1 cellular context compared by ENCODE assay signal in genomic region chr10:34319197-34319846, GRCh38.
TF ChIP-seq lines count a peak whose summit lies in the region.

No MANE protein-coding gene starts in this region.

TF ChIP-seq in HEK293, 187 proteins besides CTCF, POLR2A, EP300 and RAD21 (continued from another document and continues in another):
- TF ChIP-seq, protein P1, sequence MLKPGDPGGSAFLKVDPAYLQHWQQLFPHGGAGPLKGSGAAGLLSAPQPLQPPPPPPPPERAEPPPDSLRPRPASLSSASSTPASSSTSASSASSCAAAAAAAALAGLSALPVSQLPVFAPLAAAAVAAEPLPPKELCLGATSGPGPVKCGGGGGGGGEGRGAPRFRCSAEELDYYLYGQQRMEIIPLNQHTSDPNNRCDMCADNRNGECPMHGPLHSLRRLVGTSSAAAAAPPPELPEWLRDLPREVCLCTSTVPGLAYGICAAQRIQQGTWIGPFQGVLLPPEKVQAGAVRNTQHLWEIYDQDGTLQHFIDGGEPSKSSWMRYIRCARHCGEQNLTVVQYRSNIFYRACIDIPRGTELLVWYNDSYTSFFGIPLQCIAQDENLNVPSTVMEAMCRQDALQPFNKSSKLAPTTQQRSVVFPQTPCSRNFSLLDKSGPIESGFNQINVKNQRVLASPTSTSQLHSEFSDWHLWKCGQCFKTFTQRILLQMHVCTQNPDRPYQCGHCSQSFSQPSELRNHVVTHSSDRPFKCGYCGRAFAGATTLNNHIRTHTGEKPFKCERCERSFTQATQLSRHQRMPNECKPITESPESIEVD (tag by site-specific recombination; IDR thresholded peaks at IDR 0.05) = peak; percentile 79
- TF ChIP-seq ZNF664 (tag by site-specific recombination; IDR thresholded peaks at IDR 0.05) (no peak; the same call in 1 of the 2 replicates), PRDM10 (tag by site-specific recombination; IDR thresholded peaks at IDR 0.05) (0 out of 2 replicates have a peak, but pooled peaks have one; percentile 33), ZNF169 (tag by site-specific recombination; IDR thresholded peaks at IDR 0.05) (no peak), ZFP69B (tag by site-specific recombination; IDR thresholded peaks at IDR 0.05) (no peak), ZNF211 (tag by site-specific recombination; IDR thresholded peaks at IDR 0.05; ENCODE audit: low read depth) (no peak), ZBTB21 (tag by site-specific recombination; IDR thresholded peaks at IDR 0.05) (0 out of 2 replicates have a peak, but pooled peaks have one; percentile 7), ZSCAN30 (tag by site-specific recombination; IDR thresholded peaks at IDR 0.05) (0 out of 2 replicates have a peak, but pooled peaks have one; percentile 12), ZNF114 (tag by site-specific recombination; IDR thresholded peaks at IDR 0.05) (no peak), ZSCAN16 (tag by site-specific recombination; IDR thresholded peaks at IDR 0.05) (no peak), ZNF629 (tag by site-specific recombination; IDR thresholded peaks at IDR 0.05) (peak; percentile 75), ZNF26 (tag by site-specific recombination; IDR thresholded peaks at IDR 0.05) (no peak), ZSCAN4 (tag by site-specific recombination; IDR thresholded peaks at IDR 0.05) (no peak), ZNF837 (tag by site-specific recombination; IDR thresholded peaks at IDR 0.05) (no peak), ZBTB11 (tag by site-specific recombination; conservative IDR thresholded peaks at IDR 0.05; ENCODE audit: low read depth) (no peak), TCF7L2 (IDR thresholded peaks at IDR 0.05; ENCODE audit: borderline replicate concordance, low read depth, low read length) (no peak), GLI2 (tag by site-specific recombination; IDR thresholded peaks at IDR 0.05; ENCODE audit: borderline replicate concordance, low read depth) (no peak), KLF7 (tag by site-specific recombination; IDR thresholded peaks at IDR 0.05; ENCODE audit: borderline replicate concordance) (no peak; the same call in 1 of the 2 replicates), ZNF707 (tag by site-specific recombination; IDR thresholded peaks at IDR 0.05) (no peak), RBAK (tag by site-specific recombination; IDR thresholded peaks at IDR 0.05) (no peak), ZNF776 (tag by site-specific recombination; IDR thresholded peaks at IDR 0.05; ENCODE audit: borderline replicate concordance) (no peak), ZNF571 (tag by site-specific recombination; IDR thresholded peaks at IDR 0.05) (no peak), ZNF23 (tag by site-specific recombination; IDR thresholded peaks at IDR 0.05; ENCODE audit: borderline replicate concordance) (no peak), ZNF10 (tag by site-specific recombination; IDR thresholded peaks at IDR 0.05) (no peak; the same call in 1 of the 2 replicates), ZNF133 (tag by site-specific recombination; IDR thresholded peaks at IDR 0.05) (no peak), ZNF830 (tag by site-specific recombination; IDR thresholded peaks at IDR 0.05; ENCODE audit: low read depth) (no peak), FEZF1 (tag by site-specific recombination; IDR thresholded peaks at IDR 0.05) (peak; percentile 76), ZNF2 (tag by site-specific recombination; IDR thresholded peaks at IDR 0.05) (peak; percentile 18), KLF10 (tag by site-specific recombination; IDR thresholded peaks at IDR 0.05) (peak; percentile 38; the same call in 1 of the 2 replicates), ZNF248 (tag by site-specific recombination; IDR thresholded peaks at IDR 0.05) (no peak), YY2 (tag by site-specific recombination; IDR thresholded peaks at IDR 0.05) (no peak), ZNF510 (tag by site-specific recombination; IDR thresholded peaks at IDR 0.05; ENCODE audit: insufficient replicate concordance) (no peak), ZFHX2 (tag by site-specific recombination; conservative IDR thresholded peaks at IDR 0.05) (no peak), ZNF610 (tag by site-specific recombination; IDR thresholded peaks at IDR 0.05; ENCODE audit: borderline replicate concordance) (no peak), ZNF174 (tag by site-specific recombination; IDR thresholded peaks at IDR 0.05) (no peak), ZNF121 (tag by site-specific recombination; IDR thresholded peaks at IDR 0.05) (no peak)
- TF ChIP-seq, protein P2, sequence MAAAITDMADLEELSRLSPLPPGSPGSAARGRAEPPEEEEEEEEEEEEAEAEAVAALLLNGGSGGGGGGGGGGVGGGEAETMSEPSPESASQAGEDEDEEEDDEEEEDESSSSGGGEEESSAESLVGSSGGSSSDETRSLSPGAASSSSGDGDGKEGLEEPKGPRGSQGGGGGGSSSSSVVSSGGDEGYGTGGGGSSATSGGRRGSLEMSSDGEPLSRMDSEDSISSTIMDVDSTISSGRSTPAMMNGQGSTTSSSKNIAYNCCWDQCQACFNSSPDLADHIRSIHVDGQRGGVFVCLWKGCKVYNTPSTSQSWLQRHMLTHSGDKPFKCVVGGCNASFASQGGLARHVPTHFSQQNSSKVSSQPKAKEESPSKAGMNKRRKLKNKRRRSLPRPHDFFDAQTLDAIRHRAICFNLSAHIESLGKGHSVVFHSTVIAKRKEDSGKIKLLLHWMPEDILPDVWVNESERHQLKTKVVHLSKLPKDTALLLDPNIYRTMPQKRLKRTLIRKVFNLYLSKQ (tag by site-specific recombination; IDR thresholded peaks at IDR 0.05; ENCODE audit: borderline replicate concordance) = no peak
- TF ChIP-seq, protein P3, sequence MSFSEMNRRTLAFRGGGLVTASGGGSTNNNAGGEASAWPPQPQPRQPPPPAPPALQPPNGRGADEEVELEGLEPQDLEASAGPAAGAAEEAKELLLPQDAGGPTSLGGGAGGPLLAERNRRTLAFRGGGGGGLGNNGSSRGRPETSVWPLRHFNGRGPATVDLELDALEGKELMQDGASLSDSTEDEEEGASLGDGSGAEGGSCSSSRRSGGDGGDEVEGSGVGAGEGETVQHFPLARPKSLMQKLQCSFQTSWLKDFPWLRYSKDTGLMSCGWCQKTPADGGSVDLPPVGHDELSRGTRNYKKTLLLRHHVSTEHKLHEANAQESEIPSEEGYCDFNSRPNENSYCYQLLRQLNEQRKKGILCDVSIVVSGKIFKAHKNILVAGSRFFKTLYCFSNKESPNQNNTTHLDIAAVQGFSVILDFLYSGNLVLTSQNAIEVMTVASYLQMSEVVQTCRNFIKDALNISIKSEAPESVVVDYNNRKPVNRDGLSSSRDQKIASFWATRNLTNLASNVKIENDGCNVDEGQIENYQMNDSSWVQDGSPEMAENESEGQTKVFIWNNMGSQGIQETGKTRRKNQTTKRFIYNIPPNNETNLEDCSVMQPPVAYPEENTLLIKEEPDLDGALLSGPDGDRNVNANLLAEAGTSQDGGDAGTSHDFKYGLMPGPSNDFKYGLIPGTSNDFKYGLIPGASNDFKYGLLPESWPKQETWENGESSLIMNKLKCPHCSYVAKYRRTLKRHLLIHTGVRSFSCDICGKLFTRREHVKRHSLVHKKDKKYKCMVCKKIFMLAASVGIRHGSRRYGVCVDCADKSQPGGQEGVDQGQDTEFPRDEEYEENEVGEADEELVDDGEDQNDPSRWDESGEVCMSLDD (tag by site-specific recombination; IDR thresholded peaks at IDR 0.05) = no peak
- TF ChIP-seq, protein P4, sequence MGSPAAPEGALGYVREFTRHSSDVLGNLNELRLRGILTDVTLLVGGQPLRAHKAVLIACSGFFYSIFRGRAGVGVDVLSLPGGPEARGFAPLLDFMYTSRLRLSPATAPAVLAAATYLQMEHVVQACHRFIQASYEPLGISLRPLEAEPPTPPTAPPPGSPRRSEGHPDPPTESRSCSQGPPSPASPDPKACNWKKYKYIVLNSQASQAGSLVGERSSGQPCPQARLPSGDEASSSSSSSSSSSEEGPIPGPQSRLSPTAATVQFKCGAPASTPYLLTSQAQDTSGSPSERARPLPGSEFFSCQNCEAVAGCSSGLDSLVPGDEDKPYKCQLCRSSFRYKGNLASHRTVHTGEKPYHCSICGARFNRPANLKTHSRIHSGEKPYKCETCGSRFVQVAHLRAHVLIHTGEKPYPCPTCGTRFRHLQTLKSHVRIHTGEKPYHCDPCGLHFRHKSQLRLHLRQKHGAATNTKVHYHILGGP (tag by site-specific recombination; IDR thresholded peaks at IDR 0.05) = no peak
- TF ChIP-seq, protein P5, sequence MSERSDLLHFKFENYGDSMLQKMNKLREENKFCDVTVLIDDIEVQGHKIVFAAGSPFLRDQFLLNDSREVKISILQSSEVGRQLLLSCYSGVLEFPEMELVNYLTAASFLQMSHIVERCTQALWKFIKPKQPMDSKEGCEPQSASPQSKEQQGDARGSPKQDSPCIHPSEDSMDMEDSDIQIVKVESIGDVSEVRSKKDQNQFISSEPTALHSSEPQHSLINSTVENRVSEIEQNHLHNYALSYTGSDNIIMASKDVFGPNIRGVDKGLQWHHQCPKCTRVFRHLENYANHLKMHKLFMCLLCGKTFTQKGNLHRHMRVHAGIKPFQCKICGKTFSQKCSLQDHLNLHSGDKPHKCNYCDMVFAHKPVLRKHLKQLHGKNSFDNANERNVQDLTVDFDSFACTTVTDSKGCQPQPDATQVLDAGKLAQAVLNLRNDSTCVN (tag by site-specific recombination; optimal IDR thresholded peaks at IDR 0.05) = no peak
